Comparison of ENCODE assay signal across 8 cellular contexts in the genomic region with DNA sequence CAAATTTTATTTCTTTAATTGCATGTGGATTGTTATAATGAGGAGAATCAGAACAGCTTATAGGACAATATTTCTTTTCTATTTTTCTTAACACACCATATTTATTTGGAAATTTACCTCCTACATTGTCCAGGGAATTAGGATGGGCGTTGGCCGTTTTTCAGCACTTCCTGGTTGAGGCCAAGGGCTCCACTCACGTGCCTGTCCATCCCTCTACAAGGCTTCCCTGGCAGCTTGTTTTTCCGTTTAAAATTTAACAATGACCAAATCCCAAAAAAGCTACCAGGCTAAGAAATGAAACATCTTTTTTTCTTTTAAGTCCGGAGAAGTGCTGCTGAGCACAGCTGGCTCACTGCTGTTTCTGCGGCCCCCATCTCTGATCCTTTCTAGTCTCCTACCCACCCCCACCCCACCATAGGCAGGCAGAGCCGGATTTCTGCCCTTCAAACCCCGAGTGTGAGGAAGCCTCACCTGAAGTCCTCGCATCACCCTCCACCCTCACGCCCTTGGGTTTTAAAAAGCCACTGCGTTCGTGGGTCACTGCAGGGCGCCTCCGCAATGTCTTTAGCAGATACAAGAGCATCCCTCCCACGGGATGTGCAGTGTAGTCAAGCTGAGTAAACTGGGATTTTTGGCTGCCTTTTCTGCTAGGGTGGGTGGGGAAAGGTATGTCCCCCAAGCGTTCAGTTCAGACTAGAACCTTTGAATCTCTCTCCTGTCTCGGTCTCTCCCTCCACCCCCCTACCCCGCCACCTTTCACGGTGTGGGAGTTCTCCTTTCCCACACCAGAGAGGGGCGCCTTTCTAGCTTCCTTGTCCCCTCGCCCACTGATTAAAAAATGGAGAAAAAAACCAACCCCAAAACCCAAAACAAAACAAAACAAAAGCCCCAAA. TPM values are rescaled to one million over a fixed set of nuclear protein-coding genes. Genes with fewer than 3 reads are reported as not detected.
DNase-seq lines count a peak whose midpoint lies in the region; ATAC-seq and TF ChIP-seq lines count a peak whose summit lies in the region.

No MANE protein-coding gene starts in this region.

- H3K36me3 Mint-ChIP-seq in WTC11: peaks cover 2% of the 10 kb centered on the region

- H3K4me1 Mint-ChIP-seq in WTC11: peaks cover 76% of the 10 kb centered on the region

- peaks cover 26% of the 10 kb centered on the region for H3K27me3 ChIP-seq in neural cell (ENCODE audit: insufficient read depth, low read depth, low read length)

- H3K36me3 ChIP-seq in neural cell (ENCODE audit: insufficient read depth, low read length): no peaks in the 10 kb centered on the region

- peak; percentile 22 for ATAC-seq in HG02798 (IDR thresholded peaks at IDR 0.05; ENCODE audit: poor library complexity, unreplicated experiment)
- peak; percentile 2; the same call in 1 of the 2 replicates for ATAC-seq in WTC11
- ATAC-seq in HG03565 (IDR thresholded peaks at IDR 0.05; ENCODE audit: unreplicated experiment): no peak

- no peak for TF ChIP-seq EP300 in neural cell (conservative IDR thresholded peaks at IDR 0.05; ENCODE audit: poor library complexity, severe bottlenecking)

- TF ChIP-seq CTCF in WTC11 (IDR thresholded peaks at IDR 0.05) (no peak), neural cell (IDR thresholded peaks at IDR 0.05; ENCODE audit: poor library complexity, severe bottlenecking) (no peak)

- peaks cover 19% of the 10 kb centered on the region for H3K9me3 Mint-ChIP-seq in WTC11

- H3K4me2 ChIP-seq in neural cell (ENCODE audit: low read length): peak overlapping the region; percentile 50

- peak overlapping the region; percentile 99 for H3K27ac Mint-ChIP-seq in WTC11

- H3K27ac ChIP-seq in neural cell (ENCODE audit: low read length): no peak overlapping the region

- peaks cover 5% of the 10 kb centered on the region for H3K27me3 Mint-ChIP-seq in WTC11 (ENCODE audit: low read depth)

- CTCF ChIA-PET in WTC11 (lab: Charles Lee): interaction anchor here (0.6 kb wide), 1 partner anchor 61 kb away, joined by 3 read pairs; no protein-coding TSS in a partner anchor

- H3K9me2 ChIP-seq in neural cell (ENCODE audit: insufficient read depth, low read length): no peaks in the 10 kb centered on the region

- H3K4me3 Mint-ChIP-seq in WTC11: peak overlapping the region; percentile 88

- H3F3A ChIP-seq in neural cell (ENCODE audit: insufficient read depth, low read length, poor library complexity, severe bottlenecking): no peaks in the 10 kb centered on the region

- no peaks in the 10 kb centered on the region for H3K79me2 ChIP-seq in neural cell (replicated peaks; ENCODE audit: insufficient read depth, low read length)

- DNase-seq in NCI-H524 (lab: John Stamatoyannopoulos, UW): peak; percentile 7 to 59
- no peak for DNase-seq in NCI-H524 treated with DMSO at 0.1 percent for 48 hours (lab: John Stamatoyannopoulos, UW)
- peak; percentile 12 for DNase-seq in WTC11 (ENCODE audit: low spot score)
- DNase-seq in fibroblast of peridontal ligament (ENCODE audit: extremely low read depth): peak; percentile 37
- DNase-seq in SKM-1 (lab: John Stamatoyannopoulos, UW; ENCODE audit: unreplicated experiment): no peak

- no peak for TF ChIP-seq RAD21 in neural cell (conservative IDR thresholded peaks at IDR 0.05)

- H3K4me3 ChIP-seq in neural cell (ENCODE audit: low read length): peak overlapping the region; percentile 66

- peak overlapping the region; percentile 34 for H3K9ac ChIP-seq in neural cell (ENCODE audit: low read length)

- H2AFZ ChIP-seq in neural cell (ENCODE audit: low read depth, low read length): no peak overlapping the region

- H4K20me1 ChIP-seq in neural cell (ENCODE audit: insufficient read depth): no peaks in the 10 kb centered on the region

- POLR2A ChIA-PET in WTC11 (lab: Charles Lee): interaction anchor here (0.6 kb wide), 1 partner anchor 16 kb away, joined by 3 read pairs; no protein-coding TSS in a partner anchor

- H3K9me3 ChIP-seq in neural cell (ENCODE audit: low read length): no peaks in the 10 kb centered on the region

TF ChIP-seq in WTC11, 78 proteins besides CTCF, POLR2A, EP300 and RAD21:
- no peak for TF ChIP-seq ERG (CRISPR knock-in tag; IDR thresholded peaks at IDR 0.05)
- TF ChIP-seq, protein P1, sequence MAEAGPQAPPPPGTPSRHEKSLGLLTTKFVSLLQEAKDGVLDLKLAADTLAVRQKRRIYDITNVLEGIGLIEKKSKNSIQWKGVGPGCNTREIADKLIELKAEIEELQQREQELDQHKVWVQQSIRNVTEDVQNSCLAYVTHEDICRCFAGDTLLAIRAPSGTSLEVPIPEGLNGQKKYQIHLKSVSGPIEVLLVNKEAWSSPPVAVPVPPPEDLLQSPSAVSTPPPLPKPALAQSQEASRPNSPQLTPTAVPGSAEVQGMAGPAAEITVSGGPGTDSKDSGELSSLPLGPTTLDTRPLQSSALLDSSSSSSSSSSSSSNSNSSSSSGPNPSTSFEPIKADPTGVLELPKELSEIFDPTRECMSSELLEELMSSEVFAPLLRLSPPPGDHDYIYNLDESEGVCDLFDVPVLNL (CRISPR knock-in tag; IDR thresholded peaks at IDR 0.05; ENCODE audit: borderline replicate concordance, low read depth): no peak
- TF ChIP-seq, protein P2, sequence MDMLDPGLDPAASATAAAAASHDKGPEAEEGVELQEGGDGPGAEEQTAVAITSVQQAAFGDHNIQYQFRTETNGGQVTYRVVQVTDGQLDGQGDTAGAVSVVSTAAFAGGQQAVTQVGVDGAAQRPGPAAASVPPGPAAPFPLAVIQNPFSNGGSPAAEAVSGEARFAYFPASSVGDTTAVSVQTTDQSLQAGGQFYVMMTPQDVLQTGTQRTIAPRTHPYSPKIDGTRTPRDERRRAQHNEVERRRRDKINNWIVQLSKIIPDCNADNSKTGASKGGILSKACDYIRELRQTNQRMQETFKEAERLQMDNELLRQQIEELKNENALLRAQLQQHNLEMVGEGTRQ (CRISPR knock-in tag; IDR thresholded peaks at IDR 0.05): 0 out of 2 replicates have a peak, but pooled peaks have one; percentile 23
TF ChIP-seq in WTC11: peak in this region for 1.

TF ChIP-seq in neural cell, 6 proteins besides CTCF, POLR2A, EP300 and RAD21:
- TF ChIP-seq POLR2AphosphoS5 (IDR thresholded peaks at IDR 0.05) (no peak), REST (IDR thresholded peaks at IDR 0.05; ENCODE audit: borderline replicate concordance) (no peak), TAF1 (IDR thresholded peaks at IDR 0.05; ENCODE audit: low read depth) (no peak), MXI1 (conservative IDR thresholded peaks at IDR 0.05; ENCODE audit: poor library complexity, severe bottlenecking) (no peak), EZH2 (IDR thresholded peaks at IDR 0.05; ENCODE audit: borderline replicate concordance, insufficient read depth, low read length, poor library complexity, severe bottlenecking) (no peak), SMC3 (conservative IDR thresholded peaks at IDR 0.05; ENCODE audit: poor library complexity) (no peak)

RNA-seq across cellular contexts. Expression of gene FAR2, which starts 0.8 kb away (rescaled TPM):
- total RNA-seq in WTC11 (2021): 20.0 to 27.2 TPM (median 25.9 TPM) in 3 replicates
- polyA plus RNA-seq in neural cell: 0.99 and 3.5 TPM in 2 replicates
- 2.8 and 3.4 TPM in 2 replicates for polyA minus RNA-seq in neural cell

Comparison
In these comparisons a context has a peak if more than half of its experiments do, and no peak if none do; other contexts are left out.
1. DNase-seq: peak in NCI-H524 (2 of 2), WTC11 (single experiment) and fibroblast of peridontal ligament (single experiment); none in NCI-H524 treated with DMSO at 0.1 percent for 48 hours (single experiment) and SKM-1 (single experiment).